In genomic region chr20:61251529-61252393, GRCh38 we compare ENCODE assay signal across 2 cellular contexts.
TF ChIP-seq lines count a peak whose summit lies in the region.

TSS of gene CDH4 (plus strand) at chr20:61252261.

TF ChIP-seq in SK-N-SH, 30 proteins besides CTCF, POLR2A, EP300 and RAD21 (continued from another document):
- TF ChIP-seq REST (IDR thresholded peaks at IDR 0.05; ENCODE audit: low read depth, low read length): no peak

TF ChIP-seq in SK-N-SH treated with all-trans-retinoic acid at 6 μM for 48 hours, 23 proteins besides CTCF, POLR2A, EP300 and RAD21 (continued from another document):
- TF ChIP-seq TSHZ2 (CRISPR knock-in tag; IDR thresholded peaks at IDR 0.05) (no peak), ZFP3 (CRISPR knock-in tag; IDR thresholded peaks at IDR 0.05) (no peak), ESRRG (CRISPR knock-in tag; IDR thresholded peaks at IDR 0.05) (no peak), ISL1 (CRISPR knock-in tag; IDR thresholded peaks at IDR 0.05) (no peak), PPARA (CRISPR knock-in tag; IDR thresholded peaks at IDR 0.05; ENCODE audit: borderline replicate concordance) (no peak)
